ENCODE assay signal across 18 cellular contexts in the genomic region with DNA sequence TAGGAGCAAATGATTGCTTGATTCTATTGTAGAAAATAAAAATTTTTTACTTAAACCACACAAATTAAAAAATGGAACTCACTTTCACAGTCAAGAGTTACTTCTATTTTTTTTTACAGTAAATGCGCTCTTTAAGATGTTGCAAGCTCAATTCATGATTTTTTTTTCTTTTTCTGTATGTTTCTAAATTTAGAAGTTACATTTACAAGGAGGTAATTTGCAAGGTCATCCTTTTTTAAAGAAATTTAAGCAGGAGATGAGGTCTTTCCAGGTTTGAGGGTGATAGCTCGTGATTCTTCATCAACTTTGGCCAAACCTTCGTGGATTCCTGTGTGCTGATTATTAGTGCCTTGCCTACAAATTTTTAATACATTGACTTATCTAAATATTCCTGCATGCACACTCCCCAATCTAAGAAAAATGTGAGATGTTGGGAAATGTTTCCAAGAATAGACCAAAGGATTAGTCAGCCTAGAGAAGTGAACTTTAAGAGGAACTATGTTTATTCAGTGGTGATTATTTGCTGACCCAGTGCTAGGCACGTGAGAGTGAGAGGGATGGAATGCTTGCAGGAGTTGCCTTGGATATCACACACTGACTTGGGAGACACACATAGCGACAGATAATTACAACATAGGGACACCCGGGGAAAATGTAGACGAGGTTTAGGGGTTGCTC.
DNase-seq lines count a peak whose midpoint lies in the region; ATAC-seq and TF ChIP-seq lines count a peak whose summit lies in the region.
"Had no signal": no experiment of that assay in that cellular context is flagged by ENCODE, and none has a peak within 500 bp of the region (broad histone marks: within the 10 kb centered on the region; RNA-seq: fewer than 3 reads in every experiment).

No MANE protein-coding gene starts in this region.

- peak; percentile 91 for DNase-seq in CD1c-positive myeloid dendritic cell (ENCODE audit: extremely low spot score)
- DNase-seq in NOMO-1 (lab: John Stamatoyannopoulos, UW; ENCODE audit: unreplicated experiment in 2 of 2) = peak; percentile 54 to 67
- peak; percentile 3 for DNase-seq in fibroblast of gingiva (ENCODE audit: low read depth)
- peak in 1 of 3 donors; percentile 29 for DNase-seq in mucosa of descending colon
- no peak for DNase-seq in activated T-helper 1 cell treated with anti-CD3 and anti-CD28 coated beads, Interleukin-12 subunit alpha, Interleukin-12 subunit beta, Interleukin-2, Interleukin-4 antibody, amounts not matched to agents 30 ng/mL and 10 ng/mL and 1 ng/mL, durations not matched to agents 14 hours and 24 hours and 36 hours (ENCODE audit: low spot score)
- DNase-seq in CD8-positive, alpha-beta memory T cell = no peak
- DNase-seq in cortex of kidney (lab: John Stamatoyannopoulos, UW) = no peak
- DNase-seq: activated CD4-positive, alpha-beta T cell treated with anti-CD3 and anti-CD28 coated beads for 4 hours; activated T-cell treated with anti-CD3 and anti-CD28 coated beads for 4 hours; colonic mucosa; erythroblast; NCI-H2081 treated with DMSO at 0.1 percent for 48 hours; NCI-H82; nucleus accumbens; SHP77; stimulated activated CD4-positive, alpha-beta T cell treated with anti-CD3 and anti-CD28 coated beads, Interleukin-4, amount 100 ng/mL, for 24 hours had no signal

- H3K9me3 ChIP-seq in mucosa of descending colon = peaks cover 4% of the 10 kb centered on the region
- no peaks in the 10 kb centered on the region for H3K9me3 ChIP-seq in CD8-positive, alpha-beta memory T cell (ENCODE audit: low read length)
- H3K9me3 ChIP-seq: colonic mucosa had no signal

- no peak overlapping the region for H3K27ac Mint-ChIP-seq in activated T-helper 1 cell treated with anti-CD3 and anti-CD28 coated beads, Interleukin-12 subunit alpha, Interleukin-12 subunit beta, Interleukin-2, Interleukin-4 antibody, amounts not matched to agents 30 ng/mL and 10 ng/mL and 1 ng/mL, durations not matched to agents 14 hours and 24 hours and 36 hours
- H3K27ac Mint-ChIP-seq in CD8-positive, alpha-beta memory T cell = no peak overlapping the region
- H3K27ac Mint-ChIP-seq: type B pancreatic cell had no signal

- H3K27me3 ChIP-seq in CD8-positive, alpha-beta memory T cell (ENCODE audit: insufficient read depth, low read length, poor library complexity, severe bottlenecking) = no peaks in the 10 kb centered on the region
- H3K27me3 ChIP-seq: colonic mucosa had no signal

- H3K4me1 ChIP-seq in mucosa of descending colon (ENCODE audit: low read depth) = no peaks in the 10 kb centered on the region
- H3K4me1 ChIP-seq in CD8-positive, alpha-beta memory T cell (ENCODE audit: insufficient read depth, low read length) = no peaks in the 10 kb centered on the region
- H3K4me1 ChIP-seq: colonic mucosa had no signal

- peak; percentile 12 for ATAC-seq in mucosa of descending colon
- ATAC-seq in HG03469 (IDR thresholded peaks at IDR 0.05; ENCODE audit: unreplicated experiment) = no peak

- H3K4me3 Mint-ChIP-seq in activated T-helper 1 cell treated with anti-CD3 and anti-CD28 coated beads, Interleukin-12 subunit alpha, Interleukin-12 subunit beta, Interleukin-2, Interleukin-4 antibody, amounts not matched to agents 30 ng/mL and 10 ng/mL and 1 ng/mL, durations not matched to agents 14 hours and 24 hours and 36 hours = no peak overlapping the region
- no peak overlapping the region for H3K4me3 Mint-ChIP-seq in CD8-positive, alpha-beta memory T cell
- H3K4me3 Mint-ChIP-seq: type B pancreatic cell had no signal

- TF ChIP-seq CTCF in mucosa of descending colon (IDR thresholded peaks at IDR 0.05) = no peak

- POLR2A ChIA-PET in CD8-positive, alpha-beta memory T cell (lab: Charles Lee) = no interaction called here

- H3K4me1 Mint-ChIP-seq in activated T-helper 1 cell treated with anti-CD3 and anti-CD28 coated beads, Interleukin-12 subunit alpha, Interleukin-12 subunit beta, Interleukin-2, Interleukin-4 antibody, amounts not matched to agents 30 ng/mL and 10 ng/mL and 1 ng/mL, durations not matched to agents 14 hours and 24 hours and 36 hours (ENCODE audit: low read depth) = peaks cover 17% of the 10 kb centered on the region
- peaks cover under 1 to 4% (median 4%) of the 10 kb centered on the region in 3 donors for H3K4me1 Mint-ChIP-seq in CD8-positive, alpha-beta memory T cell

- H3K27me3 Mint-ChIP-seq in activated T-helper 1 cell treated with anti-CD3 and anti-CD28 coated beads, Interleukin-12 subunit alpha, Interleukin-12 subunit beta, Interleukin-2, Interleukin-4 antibody, amounts not matched to agents 30 ng/mL and 10 ng/mL and 1 ng/mL, durations not matched to agents 14 hours and 24 hours and 36 hours (ENCODE audit: insufficient read depth) = no peaks in the 10 kb centered on the region
- peaks cover 0 to 2% of the 10 kb centered on the region in 2 donors for H3K27me3 Mint-ChIP-seq in CD8-positive, alpha-beta memory T cell

- H3K4me3 ChIP-seq in mucosa of descending colon = no peak overlapping the region
- no peak overlapping the region for H3K4me3 ChIP-seq in CD8-positive, alpha-beta memory T cell (ENCODE audit: low read length)
- H3K4me3 ChIP-seq: colonic mucosa had no signal

- H3K36me3 Mint-ChIP-seq in activated T-helper 1 cell treated with anti-CD3 and anti-CD28 coated beads, Interleukin-12 subunit alpha, Interleukin-12 subunit beta, Interleukin-2, Interleukin-4 antibody, amounts not matched to agents 30 ng/mL and 10 ng/mL and 1 ng/mL, durations not matched to agents 14 hours and 24 hours and 36 hours (ENCODE audit: low read depth) = peaks cover 7% of the 10 kb centered on the region
- H3K36me3 Mint-ChIP-seq in CD8-positive, alpha-beta memory T cell = peaks cover 0 to 11% (median 3%) of the 10 kb centered on the region in 3 donors
- H3K36me3 Mint-ChIP-seq: type B pancreatic cell had no signal

- intact Hi-C loops in mucosa of descending colon (cut with DNase I, micrococcal nuclease) = no loop called here
- intact Hi-C loops in activated T-helper 1 cell treated with anti-CD3 and anti-CD28 coated beads, Interleukin-12 subunit alpha, Interleukin-12 subunit beta, Interleukin-2, Interleukin-4 antibody, amounts not matched to agents 30 ng/mL and 10 ng/mL and 1 ng/mL, durations not matched to agents 14 hours and 24 hours and 36 hours (cut with micrococcal nuclease) = no loop called here

- CTCF ChIA-PET in CD8-positive, alpha-beta memory T cell (lab: Charles Lee) = no interaction called here

- no peak overlapping the region for H3K27ac ChIP-seq in CD8-positive, alpha-beta memory T cell (ENCODE audit: low read depth, low read length)
- H3K27ac ChIP-seq: colonic mucosa had no signal

- H3K36me3 ChIP-seq in mucosa of descending colon (ENCODE audit: low read depth) = no peaks in the 10 kb centered on the region
- H3K36me3 ChIP-seq in CD8-positive, alpha-beta memory T cell (ENCODE audit: insufficient read depth, low read length) = no peaks in the 10 kb centered on the region
- H3K36me3 ChIP-seq: colonic mucosa had no signal

- H3K9me3 Mint-ChIP-seq in activated T-helper 1 cell treated with anti-CD3 and anti-CD28 coated beads, Interleukin-12 subunit alpha, Interleukin-12 subunit beta, Interleukin-2, Interleukin-4 antibody, amounts not matched to agents 30 ng/mL and 10 ng/mL and 1 ng/mL, durations not matched to agents 14 hours and 24 hours and 36 hours = peaks cover 20% of the 10 kb centered on the region
- H3K9me3 Mint-ChIP-seq in CD8-positive, alpha-beta memory T cell = peaks cover 3 to 10% (median 7%) of the 10 kb centered on the region in 5 donors

Comparison
In these comparisons a context has a peak if more than half of its experiments do, and no peak if none do; other contexts are left out.
1. DNase-seq: peak in CD1c-positive myeloid dendritic cell (single experiment), NOMO-1 (2 of 2) and fibroblast of gingiva (single experiment); none in activated T-helper 1 cell treated with anti-CD3 and anti-CD28 coated beads, Interleukin-12 subunit alpha, Interleukin-12 subunit beta, Interleukin-2, Interleukin-4 antibody, amounts not matched to agents 30 ng/mL and 10 ng/mL and 1 ng/mL, durations not matched to agents 14 hours and 24 hours and 36 hours (single experiment), CD8-positive, alpha-beta memory T cell (0 of 5) and cortex of kidney (single experiment).